Comparison of ENCODE assay signal across 8 cellular contexts in genomic region chr5:83721878-83722779, GRCh38. TPM values are rescaled to one million over a fixed set of nuclear protein-coding genes. Genes with fewer than 3 reads are reported as not detected.
A peak's percentile ranks its signal among the peaks of the same experiment; 100 is the strongest.
DNase-seq lines count a peak whose midpoint lies in the region; ATAC-seq and TF ChIP-seq lines count a peak whose summit lies in the region.

No MANE protein-coding gene starts in this region.

- no peak overlapping the region for H3K27ac ChIP-seq in CD8-positive, alpha-beta memory T cell (ENCODE audit: low read depth, low read length)
- H3K27ac ChIP-seq in RWPE1 (no peak overlapping the region), duodenal mucosa (ENCODE audit: low read depth, low read length) (no peak overlapping the region), subcutaneous abdominal adipose tissue (ENCODE audit: low read depth, low read length) (no peak overlapping the region)

- peaks cover 0 to 2% (median 0%) of the 10 kb centered on the region in 5 donors for H3K9me3 Mint-ChIP-seq in CD8-positive, alpha-beta memory T cell

- POLR2A ChIA-PET in CD8-positive, alpha-beta memory T cell (lab: Charles Lee): no interaction called here
- POLR2A ChIA-PET in RWPE1 (lab: Yijun Ruan, JAX; ENCODE audit: low non-redundant PET): no interaction called here

- peaks cover 7 to 19% (median 18%) of the 10 kb centered on the region in 3 donors for H3K4me1 Mint-ChIP-seq in CD8-positive, alpha-beta memory T cell

- ATAC-seq in GM19035 (IDR thresholded peaks at IDR 0.05; ENCODE audit: unreplicated experiment): peak; percentile 80
- ATAC-seq in HG03575 (IDR thresholded peaks at IDR 0.05; ENCODE audit: extremely low read depth, insufficient number of reproducible peaks, low FRiP score, unreplicated experiment): peak; percentile 45

- H3K9me3 ChIP-seq in CD8-positive, alpha-beta memory T cell (ENCODE audit: low read length): no peaks in the 10 kb centered on the region
- H3K9me3 ChIP-seq in duodenal mucosa (ENCODE audit: control insufficient read depth in 1 of 2, low read length in 2 of 2) (no peaks in the 10 kb centered on the region), subcutaneous abdominal adipose tissue (ENCODE audit: control insufficient read depth in 5 of 5, low read length in 5 of 5) (no peaks in the 10 kb centered on the region)

- no peaks in the 10 kb centered on the region for H3K36me3 ChIP-seq in CD8-positive, alpha-beta memory T cell (ENCODE audit: insufficient read depth, low read length)
- no peaks in the 10 kb centered on the region for H3K36me3 ChIP-seq in duodenal mucosa (ENCODE audit: control insufficient read depth in 1 of 2, insufficient read depth in 2 of 2, low read length in 2 of 2)
- no peaks in the 10 kb centered on the region for H3K36me3 ChIP-seq in subcutaneous abdominal adipose tissue (ENCODE audit: control insufficient read depth in 5 of 5, insufficient read depth in 5 of 5, low read length in 5 of 5)

- peaks cover 11% of the 10 kb centered on the region for H3K27me3 ChIP-seq in CD8-positive, alpha-beta memory T cell (ENCODE audit: insufficient read depth, low read length, poor library complexity, severe bottlenecking)
- H3K27me3 ChIP-seq in duodenal mucosa (ENCODE audit: control insufficient read depth in 1 of 2, insufficient read depth in 2 of 2, low read length in 2 of 2): peaks cover 21 to 23% of the 10 kb centered on the region in 2 donors
- peaks cover 7 to 34% (median 21%) of the 10 kb centered on the region in 5 donors for H3K27me3 ChIP-seq in subcutaneous abdominal adipose tissue (ENCODE audit: control insufficient read depth in 5 of 5, insufficient read depth in 4 of 5, low read length in 5 of 5)

- peak overlapping the region in 6 of 7 donors; percentile 47 to 82 (median 70) for H3K4me3 Mint-ChIP-seq in CD8-positive, alpha-beta memory T cell

- H3K27ac Mint-ChIP-seq in CD8-positive, alpha-beta memory T cell: no peak overlapping the region

- H3K4me1 ChIP-seq in CD8-positive, alpha-beta memory T cell (ENCODE audit: insufficient read depth, low read length): no peaks in the 10 kb centered on the region
- H3K4me1 ChIP-seq in duodenal mucosa (ENCODE audit: control insufficient read depth in 1 of 2, insufficient read depth in 2 of 2, low read length in 2 of 2) (no peaks in the 10 kb centered on the region), subcutaneous abdominal adipose tissue (ENCODE audit: control insufficient read depth in 5 of 5, insufficient read depth in 5 of 5, low read length in 5 of 5) (peaks cover 0 to 13% (median 13%) of the 10 kb centered on the region in 5 donors)

- H3K4me3 ChIP-seq in CD8-positive, alpha-beta memory T cell (ENCODE audit: low read length): no peak overlapping the region
- H3K4me3 ChIP-seq in duodenal mucosa (ENCODE audit: low read depth in 1 of 2, low read length in 2 of 2): peak overlapping the region; percentile 47 to 55
- H3K4me3 ChIP-seq in lower leg skin (ENCODE audit: low read depth, poor library complexity, severe bottlenecking): peak overlapping the region; percentile 26
- H3K4me3 ChIP-seq in subcutaneous abdominal adipose tissue (ENCODE audit: low read depth in 1 of 5, low read length in 5 of 5): peak overlapping the region in 4 of 5 donors; percentile 52 to 66 (median 59)

- TF ChIP-seq POLR2A in lower leg skin (IDR thresholded peaks at IDR 0.05): no peak

- CTCF ChIA-PET in CD8-positive, alpha-beta memory T cell (lab: Charles Lee): interaction anchor here (0.7 kb wide), 1 partner anchor 8 kb away, joined by 3 read pairs; no protein-coding TSS in a partner anchor
- CTCF ChIA-PET in RWPE1 (lab: Yijun Ruan, JAX): interaction anchor here (0.6 to 0.7 kb wide), 4 partner anchors 17 to 268 kb away, joined by 3 to 5 read pairs (median 4); no protein-coding TSS in a partner anchor

- H3K36me3 Mint-ChIP-seq in CD8-positive, alpha-beta memory T cell: no peaks in the 10 kb centered on the region

- H3K9ac ChIP-seq in duodenal mucosa (ENCODE audit: low read depth in 1 of 2, low read length in 2 of 2) (no peak overlapping the region), subcutaneous abdominal adipose tissue (ENCODE audit: low read length in 5 of 5) (no peak overlapping the region)

- DNase-seq in CD8-positive, alpha-beta memory T cell: no peak
- peak; percentile 78 for DNase-seq in RWPE1 (ENCODE audit: low spot score)
- DNase-seq in lower leg skin (ENCODE audit: low spot score in 2 of 2): peak in 1 of 2 donors; percentile 88
- no peak for DNase-seq in GDM1 (lab: John Stamatoyannopoulos, UW)

- WGBS in lower leg skin, 2 donors: 0 to 1% methylated on average over 53 to 68 of the region's 70 CpGs

- peak; percentile 75 for TF ChIP-seq CTCF in RWPE1 (conservative IDR thresholded peaks at IDR 0.05; ENCODE audit: low read depth)
- no peak for TF ChIP-seq CTCF in lower leg skin (IDR thresholded peaks at IDR 0.05)

- intact Hi-C loops in lower leg skin (cut with DNase I; ENCODE audit: low total_unique reads): no loop called here

- H3K27me3 Mint-ChIP-seq in CD8-positive, alpha-beta memory T cell: peaks cover 32 to 69% of the 10 kb centered on the region in 2 donors

RNA-seq across cellular contexts. Expression of gene HAPLN1, which starts 1.5 kb away (rescaled TPM):
- not detected for total RNA-seq in CD8-positive, alpha-beta memory T cell
- polyA plus RNA-seq in CD8-positive, alpha-beta memory T cell: not detected
- total RNA-seq in lower leg skin: under 1 TPM in 1 of 4 donors, not detected in 3; 0.62 TPM
